Comparison of ENCODE assay signal across 17 cellular contexts in the genomic region with DNA sequence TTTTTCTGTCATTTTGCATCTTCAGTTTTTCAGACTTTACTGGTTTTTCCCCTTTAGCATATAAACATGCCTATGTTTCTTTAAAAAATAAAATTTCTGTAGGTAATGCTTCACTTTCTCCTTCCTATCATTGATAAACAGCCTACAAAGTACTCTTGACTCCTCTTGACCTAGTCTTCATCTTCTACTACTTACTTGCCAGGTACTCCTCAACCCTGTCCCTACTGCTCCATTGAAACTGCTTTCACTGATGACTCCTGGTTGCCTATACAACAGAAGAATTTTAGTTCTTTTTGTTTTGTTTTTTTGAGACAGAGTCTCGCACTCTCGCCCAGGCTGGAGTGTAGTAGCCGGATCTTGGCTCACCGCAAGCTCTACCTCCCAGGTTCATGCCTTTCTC. TPM values are rescaled to one million over a fixed set of nuclear protein-coding genes. Genes with fewer than 3 reads are reported as not detected.
DNase-seq lines count a peak whose midpoint lies in the region; ATAC-seq, FAIRE-seq and TF ChIP-seq lines count a peak whose summit lies in the region.
"Had no signal": no experiment of that assay in that cellular context is flagged by ENCODE, and none has a peak within 500 bp of the region (broad histone marks: within the 10 kb centered on the region; RNA-seq: fewer than 3 reads in every experiment).

No MANE protein-coding gene starts in this region.

- H3K27ac Mint-ChIP-seq in MCF 10A (ENCODE audit: low read depth, unreplicated experiment) (peak overlapping the region; percentile 92), WTC11 (peak overlapping the region; percentile 90)

- H3K36me3 Mint-ChIP-seq in MCF 10A (ENCODE audit: insufficient read depth, unreplicated experiment), result peaks cover 44% of the 10 kb centered on the region
- H3K36me3 Mint-ChIP-seq in WTC11, result peaks cover 25% of the 10 kb centered on the region

- no peaks in the 10 kb centered on the region for H3K9me3 Mint-ChIP-seq in MCF 10A (ENCODE audit: unreplicated experiment)
- no peaks in the 10 kb centered on the region for H3K9me3 Mint-ChIP-seq in WTC11
- H3K9me3 Mint-ChIP-seq: activated T-helper 1 cell treated with anti-CD3 and anti-CD28 coated beads, Interleukin-12 subunit alpha, Interleukin-12 subunit beta, Interleukin-2, Interleukin-4 antibody, amounts not matched to agents 30 ng/mL and 10 ng/mL and 1 ng/mL, durations not matched to agents 14 hours and 24 hours and 36 hours; H9; T-cell had no signal

- H3K4me3 Mint-ChIP-seq in MCF 10A (ENCODE audit: unreplicated experiment) (peak overlapping the region; percentile 28), WTC11 (no peak overlapping the region)
- H3K4me3 Mint-ChIP-seq: activated T-helper 1 cell treated with anti-CD3 and anti-CD28 coated beads, Interleukin-12 subunit alpha, Interleukin-12 subunit beta, Interleukin-2, Interleukin-4 antibody, amounts not matched to agents 30 ng/mL and 10 ng/mL and 1 ng/mL, durations not matched to agents 14 hours and 24 hours and 36 hours; H9; T-cell had no signal

- H3K36me3 ChIP-seq in breast epithelium, result no peaks in the 10 kb centered on the region
- H3K36me3 ChIP-seq in keratinocyte (ENCODE audit: control insufficient read depth in 2 of 2, extremely low read depth in 1 of 2, insufficient read depth in 2 of 2, low read length in 2 of 2), result peaks cover 8 to 28% of the 10 kb centered on the region in 2 experiments
- H3K36me3 ChIP-seq in suprapubic skin, result peaks cover 14% of the 10 kb centered on the region

- H3K4me1 Mint-ChIP-seq in MCF 10A (ENCODE audit: insufficient read depth, unreplicated experiment) (peaks cover 52% of the 10 kb centered on the region), WTC11 (peaks cover 11% of the 10 kb centered on the region)

- H3K27me3 ChIP-seq in breast epithelium (no peaks in the 10 kb centered on the region), keratinocyte (ENCODE audit: control insufficient read depth, extremely low read depth, insufficient read depth, low read length) (no peaks in the 10 kb centered on the region), suprapubic skin (no peaks in the 10 kb centered on the region)

- no peak for FAIRE-seq in keratinocyte (lab: Jason Lieb, UNC)

- no peak for ATAC-seq in WTC11
- ATAC-seq in GM18873 (IDR thresholded peaks at IDR 0.05; ENCODE audit: low FRiP score, unreplicated experiment), result no peak
- no peak for ATAC-seq in GM21825 (IDR thresholded peaks at IDR 0.05; ENCODE audit: unreplicated experiment)
- ATAC-seq: T-cell had no signal

- no peak overlapping the region for H2AFZ ChIP-seq in keratinocyte (ENCODE audit: control insufficient read depth, low read length)

- WGBS in suprapubic skin, result 97% methylated on average over 4 of the region's 4 CpGs

- no TSS peak for BruUV-seq in MCF 10A (replicated peaks; lab: Mats Ljungman, UMichigan)

- dilution Hi-C loops in keratinocyte (cut with MboI; ENCODE audit: extremely low pct_ligation_motif_present, low sequenced_read_pairs), result loop anchor here (5.0 kb wide), 1 partner anchor 36 kb away; no protein-coding TSS in a partner anchor

- peak overlapping the region; percentile 58 for H3K9ac ChIP-seq in keratinocyte (ENCODE audit: control insufficient read depth, extremely low read depth, insufficient read depth, low read length)

- no peak overlapping the region for H3K27ac ChIP-seq in breast epithelium
- H3K27ac ChIP-seq in keratinocyte (ENCODE audit: control insufficient read depth, insufficient read depth, low read length), result peak overlapping the region; percentile 79
- H3K27ac ChIP-seq in suprapubic skin, result peak overlapping the region; percentile 25

- intact Hi-C loops in MCF 10A (cut with micrococcal nuclease) (no loop called here), breast epithelium (cut with DNase I; ENCODE audit: low total_unique reads) (no loop called here)

- CTCF ChIA-PET in MCF 10A (lab: Yijun Ruan, JAX) (interaction anchor here (0.6 to 1.5 kb wide), 3 partner anchors 30 to 355 kb away, joined by 3 to 8 read pairs (median 4); no protein-coding TSS in a partner anchor), WTC11 (lab: Charles Lee) (interaction anchor here (0.5 kb wide), 1 partner anchor 867 kb away, joined by 5 read pairs; no protein-coding TSS in a partner anchor)

- H3K9me3 ChIP-seq in breast epithelium (no peaks in the 10 kb centered on the region), keratinocyte (ENCODE audit: control insufficient read depth, low read depth, low read length) (no peaks in the 10 kb centered on the region), suprapubic skin (no peaks in the 10 kb centered on the region)

- peaks cover 13% of the 10 kb centered on the region for H4K20me1 ChIP-seq in keratinocyte (ENCODE audit: control insufficient read depth, extremely low read depth, insufficient read depth, low read length)

- TF ChIP-seq EP300 in suprapubic skin (IDR thresholded peaks at IDR 0.05), result no peak

- peaks cover 92% of the 10 kb centered on the region for H3K79me2 ChIP-seq in keratinocyte (ENCODE audit: control insufficient read depth, insufficient read depth, low read length)

- H3K4me1 ChIP-seq in breast epithelium (peaks cover 3 to 5% of the 10 kb centered on the region in 2 donors), keratinocyte (ENCODE audit: control insufficient read depth, extremely low read depth, insufficient read depth, low read length) (peaks cover 56% of the 10 kb centered on the region), suprapubic skin (peaks cover 43% of the 10 kb centered on the region)

- POLR2A ChIA-PET in MCF 10A (lab: Yijun Ruan, JAX) (interaction anchor here (0.6 to 11.5 kb wide), 10 partner anchors 7 to 1876 kb away, joined by 3 to 211 read pairs (median 4); partner anchors contain the start of gene CCDC47), WTC11 (lab: Charles Lee) (no interaction called here)

- TF ChIP-seq POLR2A in breast epithelium (IDR thresholded peaks at IDR 0.05), result no peak
- no peak for TF ChIP-seq POLR2A in suprapubic skin (IDR thresholded peaks at IDR 0.05)

- TF ChIP-seq CTCF in MCF 10A (IDR thresholded peaks at IDR 0.05; ENCODE audit: unreplicated experiment), result no peak
- TF ChIP-seq CTCF in breast epithelium (IDR thresholded peaks at IDR 0.05), result no peak
- TF ChIP-seq CTCF in WTC11 (IDR thresholded peaks at IDR 0.05), result no peak
- no peak for TF ChIP-seq CTCF in keratinocyte (optimal IDR thresholded peaks at IDR 0.05 in 1 of 3, IDR thresholded peaks at IDR 0.05 in 1 of 3, conservative IDR thresholded peaks at IDR 0.05 in 1 of 3; ENCODE audit: extremely low read depth in 1 of 3, insufficient read depth in 2 of 3, low read length in 3 of 3)
- no peak for TF ChIP-seq CTCF in suprapubic skin (IDR thresholded peaks at IDR 0.05)

- no peaks in the 10 kb centered on the region for H3K9me1 ChIP-seq in keratinocyte (ENCODE audit: control insufficient read depth, extremely low read depth, insufficient read depth, low read length)

- H3K27me3 Mint-ChIP-seq in MCF 10A (ENCODE audit: insufficient read depth, unreplicated experiment) (no peaks in the 10 kb centered on the region), WTC11 (ENCODE audit: low read depth) (no peaks in the 10 kb centered on the region)
- H3K27me3 Mint-ChIP-seq: progenitor cell of endocrine pancreas, T-cell had no signal

- H3K4me3 ChIP-seq in breast epithelium, result no peak overlapping the region
- peak overlapping the region in 1 of 3 experiments; percentile 31 for H3K4me3 ChIP-seq in keratinocyte (ENCODE audit: control insufficient read depth in 2 of 3, extremely low read depth in 1 of 3, insufficient read depth in 2 of 3, low read depth in 1 of 3, low read length in 3 of 3)
- H3K4me3 ChIP-seq in suprapubic skin, result no peak overlapping the region

- peak overlapping the region; percentile 58 for H3K4me2 ChIP-seq in keratinocyte (ENCODE audit: control insufficient read depth, extremely low read depth, insufficient read depth, low read depth, low read length)

- DNase-seq in MCF 10A (ENCODE audit: unreplicated experiment) (no peak), breast epithelium (ENCODE audit: low spot score in 2 of 2) (no peak), WTC11 (ENCODE audit: low spot score) (no peak), keratinocyte (ENCODE audit: low read depth, low spot score) (no peak), suprapubic skin (ENCODE audit: low spot score in 2 of 2) (no peak), NK-92 (lab: John Stamatoyannopoulos, UW; ENCODE audit: unreplicated experiment) (no peak)
- DNase-seq: activated CD4-positive, alpha-beta T cell treated with anti-CD3 and anti-CD28 coated beads for 1 hour; H9; hypothalamus; MV-4-11; NCI-H2081 treated with DMSO at 0.1 percent for 48 hours; NCI-H774; T-cell had no signal

RNA-seq across cellular contexts. Expression of gene DDX42, which starts 7.0 kb away (rescaled TPM):
- total RNA-seq in MCF 10A (2022) (137 and 144 TPM in 2 replicates), breast epithelium (100 to 1,000 TPM; 131 to 139 (median 139) TPM), WTC11 (2021) (102 to 128 TPM (median 106 TPM) in 3 replicates), suprapubic skin (100 to 1,000 TPM in 2 of 4 donors, 10 to 100 TPM in 2; 56.9 to 222 (median 84.9) TPM)
- 74.8 to 116 TPM (median 86.2 TPM) in 3 replicates for polyA plus RNA-seq in keratinocyte
- 74.2 TPM for polyA plus RNA-seq in keratinocyte (2011; ENCODE audit: low read depth)
- 48.2 and 63.9 TPM in 2 replicates for polyA plus RNA-seq in keratinocyte (2011; cell fraction: cytosol; rRNA removed)
- 277 and 324 TPM in 2 replicates for polyA plus RNA-seq in keratinocyte (2011; cell fraction: nucleus; rRNA removed)
- polyA plus RNA-seq in keratinocyte (2012; ENCODE audit: low replicate concordance), result 40.9 and 67.4 TPM in 2 replicates
- polyA minus RNA-seq in keratinocyte, result 38.2 to 89.4 TPM (median 41.3 TPM) in 3 replicates
- 45.7 TPM for polyA minus RNA-seq in keratinocyte (2011; cell fraction: cytosol; rRNA and poly(A)+ RNA removed)
- polyA minus RNA-seq in keratinocyte (2011; cell fraction: nucleus; rRNA and poly(A)+ RNA removed), result 64.8 and 154 TPM in 2 replicates

RNA-seq across cellular contexts. Expression of gene CCDC47, which starts 7.5 kb away (rescaled TPM):
- 86.4 and 114 TPM in 2 replicates for total RNA-seq in MCF 10A (2022)
- total RNA-seq in breast epithelium, result 10 to 100 TPM; 54.1 to 89.5 (median 81.7) TPM
- 63.0 to 70.9 TPM (median 63.9 TPM) in 3 replicates for total RNA-seq in WTC11 (2021)
- polyA plus RNA-seq in keratinocyte, result 56.5 to 86.4 TPM (median 73.6 TPM) in 3 replicates
- 179 TPM for polyA plus RNA-seq in keratinocyte (2011; ENCODE audit: low read depth)
- 22.8 and 38.7 TPM in 2 replicates for polyA plus RNA-seq in keratinocyte (2011; cell fraction: cytosol; rRNA removed)
- 113 and 159 TPM in 2 replicates for polyA plus RNA-seq in keratinocyte (2011; cell fraction: nucleus; rRNA removed)
- 68.3 and 69.3 TPM in 2 replicates for polyA plus RNA-seq in keratinocyte (2012; ENCODE audit: low replicate concordance)
- polyA minus RNA-seq in keratinocyte, result 30.4 to 78.8 TPM (median 48.3 TPM) in 3 replicates
- 34.0 TPM for polyA minus RNA-seq in keratinocyte (2011; cell fraction: cytosol; rRNA and poly(A)+ RNA removed)
- polyA minus RNA-seq in keratinocyte (2011; cell fraction: nucleus; rRNA and poly(A)+ RNA removed), result 81.0 and 137 TPM in 2 replicates
- 10 to 100 TPM; 48.1 to 70.0 (median 62.9) TPM for total RNA-seq in suprapubic skin

RNA-seq across cellular contexts. Expression of gene STRADA, which starts 39.3 kb away (rescaled TPM):
- total RNA-seq in MCF 10A (2022) (36.5 and 36.6 TPM in 2 replicates), breast epithelium (10 to 100 TPM; 25.9 to 33.8 (median 26.2) TPM), WTC11 (2021) (36.6 to 43.1 TPM (median 41.2 TPM) in 3 replicates), suprapubic skin (10 to 100 TPM; 17.0 to 52.2 (median 27.4) TPM)
- polyA plus RNA-seq in keratinocyte, result 25.9 to 29.0 TPM (median 26.3 TPM) in 3 replicates
- 28.3 TPM for polyA plus RNA-seq in keratinocyte (2011; ENCODE audit: low read depth)
- 21.8 and 29.0 TPM in 2 replicates for polyA plus RNA-seq in keratinocyte (2011; cell fraction: cytosol; rRNA removed)
- polyA plus RNA-seq in keratinocyte (2011; cell fraction: nucleus; rRNA removed), result 65.4 and 84.0 TPM in 2 replicates
- 20.1 and 20.8 TPM in 2 replicates for polyA plus RNA-seq in keratinocyte (2012; ENCODE audit: low replicate concordance)
- 30.6 to 46.1 TPM (median 33.6 TPM) in 3 replicates for polyA minus RNA-seq in keratinocyte
- polyA minus RNA-seq in keratinocyte (2011; cell fraction: cytosol; rRNA and poly(A)+ RNA removed), result 11.5 TPM
- 24.5 and 48.1 TPM in 2 replicates for polyA minus RNA-seq in keratinocyte (2011; cell fraction: nucleus; rRNA and poly(A)+ RNA removed)

RNA-seq across cellular contexts. Expression of gene PSMC5, which starts 46.3 kb away (rescaled TPM):
- total RNA-seq in MCF 10A (2022) (148 and 151 TPM in 2 replicates), breast epithelium (100 to 1,000 TPM in 2 of 3 donors, 10 to 100 TPM in 1; 98.3 to 110 (median 104) TPM), WTC11 (2021) (135 to 152 TPM (median 149 TPM) in 3 replicates), suprapubic skin (100 to 1,000 TPM; 105 to 144 (median 118) TPM)
- polyA plus RNA-seq in keratinocyte, result 111 to 208 TPM (median 141 TPM) in 3 replicates
- 130 TPM for polyA plus RNA-seq in keratinocyte (2011; ENCODE audit: low read depth)
- 141 and 155 TPM in 2 replicates for polyA plus RNA-seq in keratinocyte (2011; cell fraction: cytosol; rRNA removed)
- polyA plus RNA-seq in keratinocyte (2011; cell fraction: nucleus; rRNA removed), result 115 TPM in 2 replicates
- polyA plus RNA-seq in keratinocyte (2012; ENCODE audit: low replicate concordance), result 93.3 and 143 TPM in 2 replicates
- polyA minus RNA-seq in keratinocyte, result 71.5 to 165 TPM (median 143 TPM) in 3 replicates
- polyA minus RNA-seq in keratinocyte (2011; cell fraction: cytosol; rRNA and poly(A)+ RNA removed), result 100 TPM
- 36.1 and 56.9 TPM in 2 replicates for polyA minus RNA-seq in keratinocyte (2011; cell fraction: nucleus; rRNA and poly(A)+ RNA removed)

RNA-seq across cellular contexts. Expression of gene FTSJ3, which starts 46.5 kb away (rescaled TPM):
- total RNA-seq in MCF 10A (2022) (36.7 and 49.5 TPM in 2 replicates), breast epithelium (10 to 100 TPM; 55.4 to 78.7 (median 59.1) TPM), WTC11 (2021) (47.7 to 62.1 TPM (median 52.0 TPM) in 3 replicates), suprapubic skin (10 to 100 TPM; 46.4 to 54.7 (median 48.4) TPM)
- 35.4 to 48.5 TPM (median 43.7 TPM) in 3 replicates for polyA plus RNA-seq in keratinocyte
- 22.7 TPM for polyA plus RNA-seq in keratinocyte (2011; ENCODE audit: low read depth)
- 26.8 and 31.6 TPM in 2 replicates for polyA plus RNA-seq in keratinocyte (2011; cell fraction: cytosol; rRNA removed)
- 65.6 and 77.0 TPM in 2 replicates for polyA plus RNA-seq in keratinocyte (2011; cell fraction: nucleus; rRNA removed)
- 19.0 and 39.7 TPM in 2 replicates for polyA plus RNA-seq in keratinocyte (2012; ENCODE audit: low replicate concordance)
- polyA minus RNA-seq in keratinocyte, result 41.5 to 50.2 TPM (median 46.3 TPM) in 3 replicates
- polyA minus RNA-seq in keratinocyte (2011; cell fraction: cytosol; rRNA and poly(A)+ RNA removed), result 18.6 TPM
- 45.5 and 50.7 TPM in 2 replicates for polyA minus RNA-seq in keratinocyte (2011; cell fraction: nucleus; rRNA and poly(A)+ RNA removed)

Comparison
In these comparisons a context has a peak if more than half of its experiments do, and no peak if none do; other contexts are left out.
1. H3K27ac ChIP-seq: peak in keratinocyte (single experiment) and suprapubic skin (single experiment); none in breast epithelium (0 of 2).